18 cellular contexts compared by ENCODE assay signal in genomic region chr3:34013818-34014576, GRCh38.
"Had no signal": no experiment of that assay in that cellular context is flagged by ENCODE, and none has a peak within 500 bp of the region (broad histone marks: within the 10 kb centered on the region; RNA-seq: fewer than 3 reads in every experiment).

No MANE protein-coding gene starts in this region.

- H3K27me3 Mint-ChIP-seq: activated naive CD4-positive, alpha-beta T cell treated with anti-CD3 and anti-CD28 coated beads, Interleukin-2, amount 50 U/mL, for 24 hours had no signal

- FAIRE-seq: bronchial epithelial cell had no signal

- H3K36me3 ChIP-seq: ascending aorta, esophagus muscularis mucosa, heart right ventricle, thyroid gland had no signal

- H3K27ac ChIP-seq: ascending aorta, esophagus muscularis mucosa, heart right ventricle, thyroid gland, VCaP had no signal

- H3K4me1 ChIP-seq: thyroid gland had no signal

- H3K27ac Mint-ChIP-seq: activated naive CD4-positive, alpha-beta T cell treated with anti-CD3 and anti-CD28 coated beads, Interleukin-2, amount 50 U/mL, for 24 hours had no signal

- H3K4me3 Mint-ChIP-seq: activated naive CD4-positive, alpha-beta T cell treated with anti-CD3 and anti-CD28 coated beads, Interleukin-2, amount 50 U/mL, for 24 hours; immature natural killer cell; natural killer cell had no signal

- H3K4me3 ChIP-seq: ascending aorta, esophagus muscularis mucosa, heart right ventricle, thyroid gland had no signal

- DNase-seq: activated CD4-positive, alpha-beta T cell treated with anti-CD3 and anti-CD28 coated beads, Interleukin-2, amount 50 U/mL, for 4 hours; activated gamma-delta T cell; cerebellar nuclear complex; effector CD4-positive, alpha-beta T cell; heart right ventricle; immature natural killer cell; natural killer cell; stimulated activated CD4-positive, alpha-beta T cell treated with anti-CD3 and anti-CD28 coated beads, Interleukin-12 subunit alpha, Interleukin-12 subunit beta, amount 100 ng/mL, for 4 hours; stimulated activated CD4-positive, alpha-beta T cell treated with anti-CD3 and anti-CD28 coated beads, Interleukin-1b, Interleukin-23, amount 100 ng/mL, for 48 hours; stimulated activated CD8-positive, alpha-beta memory T cell treated with anti-CD3 and anti-CD28 coated beads, Interleukin-4, amount 100 ng/mL, for 48 hours; stimulated activated naive CD4-positive, alpha-beta T cell; T-helper 2 cell; thyroid gland had no signal

- H3K27me3 ChIP-seq: ascending aorta, esophagus muscularis mucosa, heart right ventricle, thyroid gland had no signal

- ATAC-seq: heart right ventricle, natural killer cell had no signal

- H3K36me3 Mint-ChIP-seq: activated naive CD4-positive, alpha-beta T cell treated with anti-CD3 and anti-CD28 coated beads, Interleukin-2, amount 50 U/mL, for 24 hours; immature natural killer cell; natural killer cell had no signal

- H3K9me3 Mint-ChIP-seq: activated naive CD4-positive, alpha-beta T cell treated with anti-CD3 and anti-CD28 coated beads, Interleukin-2, amount 50 U/mL, for 24 hours; immature natural killer cell; natural killer cell had no signal

- H3K9me3 ChIP-seq: ascending aorta, esophagus muscularis mucosa, heart right ventricle, thyroid gland had no signal
